ENCODE assay signal across 1 cellular context in the genomic region with DNA sequence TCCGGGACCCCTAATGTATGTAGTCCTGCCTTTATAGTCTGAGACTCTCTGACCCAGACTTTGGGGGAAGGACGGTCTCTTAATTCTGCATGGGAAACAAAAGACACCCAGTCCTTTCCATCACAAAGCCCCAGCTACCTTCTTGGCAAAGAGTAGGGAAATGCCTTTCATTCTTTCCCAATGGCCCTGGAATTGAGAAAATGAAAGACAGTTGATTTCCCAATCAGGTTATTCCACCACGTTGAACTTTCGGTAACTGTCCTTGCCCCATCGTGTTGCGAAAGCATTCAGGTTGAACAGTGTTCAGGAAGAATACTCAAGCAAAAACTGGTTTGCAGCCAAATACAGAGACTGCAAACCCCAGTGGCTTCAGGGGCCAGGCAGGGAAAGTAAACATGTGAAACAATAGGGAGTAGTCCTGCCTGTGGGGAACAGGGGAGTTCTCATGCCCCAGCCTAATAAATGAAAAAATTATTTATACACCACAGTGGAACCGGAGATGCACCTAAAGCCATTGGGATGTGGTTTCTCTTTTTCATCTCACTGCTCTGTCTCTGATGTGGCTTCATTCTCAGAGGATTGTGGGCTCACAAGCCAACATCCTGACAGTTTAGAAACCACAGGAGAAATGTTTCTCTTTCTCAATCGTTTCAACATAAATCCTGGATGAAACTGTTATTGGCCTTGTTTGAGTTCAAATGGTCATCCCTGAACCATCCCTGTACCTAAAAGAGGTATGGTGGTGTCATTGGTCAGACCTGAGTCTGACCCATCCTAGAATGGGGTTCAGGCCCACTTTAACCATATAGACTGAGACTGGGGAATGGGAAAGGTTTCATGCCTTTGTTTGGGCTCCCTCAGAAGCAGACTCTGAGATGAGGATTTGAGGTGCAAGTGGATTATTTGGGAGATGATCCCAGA.
TF ChIP-seq lines count a peak whose summit lies in the region.

No MANE protein-coding gene starts in this region.

TF ChIP-seq in HepG2, 621 proteins besides CTCF, POLR2A, EP300 and RAD21 (continued from another document and continues in another):
- TF ChIP-seq, protein P1, sequence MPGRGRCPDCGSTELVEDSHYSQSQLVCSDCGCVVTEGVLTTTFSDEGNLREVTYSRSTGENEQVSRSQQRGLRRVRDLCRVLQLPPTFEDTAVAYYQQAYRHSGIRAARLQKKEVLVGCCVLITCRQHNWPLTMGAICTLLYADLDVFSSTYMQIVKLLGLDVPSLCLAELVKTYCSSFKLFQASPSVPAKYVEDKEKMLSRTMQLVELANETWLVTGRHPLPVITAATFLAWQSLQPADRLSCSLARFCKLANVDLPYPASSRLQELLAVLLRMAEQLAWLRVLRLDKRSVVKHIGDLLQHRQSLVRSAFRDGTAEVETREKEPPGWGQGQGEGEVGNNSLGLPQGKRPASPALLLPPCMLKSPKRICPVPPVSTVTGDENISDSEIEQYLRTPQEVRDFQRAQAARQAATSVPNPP (CRISPR knock-in tag; IDR thresholded peaks at IDR 0.05): peak; percentile 96
- TF ChIP-seq NFE2L1 (CRISPR knock-in tag; IDR thresholded peaks at IDR 0.05; ENCODE audit: borderline replicate concordance) (no peak), ZNF879 (CRISPR knock-in tag; IDR thresholded peaks at IDR 0.05) (no peak), DNMT1 (CRISPR knock-in tag; IDR thresholded peaks at IDR 0.05) (no peak), HNF4G (IDR thresholded peaks at IDR 0.05; ENCODE audit: borderline replicate concordance, low read depth, low read length) (peak; percentile 94), HNF4G (CRISPR knock-in tag; IDR thresholded peaks at IDR 0.05; ENCODE audit: borderline replicate concordance, low read depth) (peak; percentile 96), HMGA1 (CRISPR knock-in tag; conservative IDR thresholded peaks at IDR 0.05) (no peak), MAFF (IDR thresholded peaks at IDR 0.05; ENCODE audit: low read depth, low read length) (peak; percentile 55; the same call in 1 of the 2 replicates), NFIB (CRISPR knock-in tag; IDR thresholded peaks at IDR 0.05; ENCODE audit: borderline replicate concordance) (no peak; the same call in 1 of the 2 replicates), HDAC1 (CRISPR knock-in tag; IDR thresholded peaks at IDR 0.05) (peak; percentile 99), ZNF737 (CRISPR knock-in tag; IDR thresholded peaks at IDR 0.05; ENCODE audit: borderline replicate concordance) (no peak), TOE1 (CRISPR knock-in tag; IDR thresholded peaks at IDR 0.05) (peak; percentile 97; the same call in 1 of the 2 replicates), ZNF143 (CRISPR knock-in tag; IDR thresholded peaks at IDR 0.05) (peak; percentile 54; the same call in 1 of the 2 replicates), TEAD3 (CRISPR knock-in tag; optimal IDR thresholded peaks at IDR 0.05; ENCODE audit: borderline replicate concordance) (peak; percentile 100), ZNF251 (CRISPR knock-in tag; IDR thresholded peaks at IDR 0.05) (no peak), SP140L (CRISPR knock-in tag; IDR thresholded peaks at IDR 0.05; ENCODE audit: borderline replicate concordance) (peak; percentile 95), DPF2 (CRISPR knock-in tag; IDR thresholded peaks at IDR 0.05; ENCODE audit: borderline replicate concordance, low read depth) (peak; percentile 100), ZMYM3 (CRISPR knock-in tag; IDR thresholded peaks at IDR 0.05) (peak; percentile 98), CHD4 (IDR thresholded peaks at IDR 0.05; ENCODE audit: borderline replicate concordance, low read length) (peak; percentile 81), ZNF296 (CRISPR knock-in tag; conservative IDR thresholded peaks at IDR 0.05) (no peak), MAF1 (CRISPR knock-in tag; IDR thresholded peaks at IDR 0.05; ENCODE audit: borderline replicate concordance) (peak; percentile 84; the same call in 1 of the 2 replicates), PPARG (CRISPR knock-in tag; conservative IDR thresholded peaks at IDR 0.05) (peak; percentile 98)
- TF ChIP-seq, protein P2, sequence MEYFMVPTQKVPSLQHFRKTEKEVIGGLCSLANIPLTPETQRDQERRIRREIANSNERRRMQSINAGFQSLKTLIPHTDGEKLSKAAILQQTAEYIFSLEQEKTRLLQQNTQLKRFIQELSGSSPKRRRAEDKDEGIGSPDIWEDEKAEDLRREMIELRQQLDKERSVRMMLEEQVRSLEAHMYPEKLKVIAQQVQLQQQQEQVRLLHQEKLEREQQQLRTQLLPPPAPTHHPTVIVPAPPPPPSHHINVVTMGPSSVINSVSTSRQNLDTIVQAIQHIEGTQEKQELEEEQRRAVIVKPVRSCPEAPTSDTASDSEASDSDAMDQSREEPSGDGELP (IDR thresholded peaks at IDR 0.05; ENCODE audit: borderline replicate concordance, low read depth): peak; percentile 91; the same call in 1 of the 2 replicates
- TF ChIP-seq, protein P3, sequence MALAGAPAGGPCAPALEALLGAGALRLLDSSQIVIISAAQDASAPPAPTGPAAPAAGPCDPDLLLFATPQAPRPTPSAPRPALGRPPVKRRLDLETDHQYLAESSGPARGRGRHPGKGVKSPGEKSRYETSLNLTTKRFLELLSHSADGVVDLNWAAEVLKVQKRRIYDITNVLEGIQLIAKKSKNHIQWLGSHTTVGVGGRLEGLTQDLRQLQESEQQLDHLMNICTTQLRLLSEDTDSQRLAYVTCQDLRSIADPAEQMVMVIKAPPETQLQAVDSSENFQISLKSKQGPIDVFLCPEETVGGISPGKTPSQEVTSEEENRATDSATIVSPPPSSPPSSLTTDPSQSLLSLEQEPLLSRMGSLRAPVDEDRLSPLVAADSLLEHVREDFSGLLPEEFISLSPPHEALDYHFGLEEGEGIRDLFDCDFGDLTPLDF (CRISPR knock-in tag; IDR thresholded peaks at IDR 0.05): peak; percentile 68
- TF ChIP-seq, protein P4, sequence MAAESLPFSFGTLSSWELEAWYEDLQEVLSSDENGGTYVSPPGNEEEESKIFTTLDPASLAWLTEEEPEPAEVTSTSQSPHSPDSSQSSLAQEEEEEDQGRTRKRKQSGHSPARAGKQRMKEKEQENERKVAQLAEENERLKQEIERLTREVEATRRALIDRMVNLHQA (CRISPR knock-in tag; IDR thresholded peaks at IDR 0.05): peak; percentile 83; the same call in 1 of the 2 replicates
- TF ChIP-seq, protein P5, sequence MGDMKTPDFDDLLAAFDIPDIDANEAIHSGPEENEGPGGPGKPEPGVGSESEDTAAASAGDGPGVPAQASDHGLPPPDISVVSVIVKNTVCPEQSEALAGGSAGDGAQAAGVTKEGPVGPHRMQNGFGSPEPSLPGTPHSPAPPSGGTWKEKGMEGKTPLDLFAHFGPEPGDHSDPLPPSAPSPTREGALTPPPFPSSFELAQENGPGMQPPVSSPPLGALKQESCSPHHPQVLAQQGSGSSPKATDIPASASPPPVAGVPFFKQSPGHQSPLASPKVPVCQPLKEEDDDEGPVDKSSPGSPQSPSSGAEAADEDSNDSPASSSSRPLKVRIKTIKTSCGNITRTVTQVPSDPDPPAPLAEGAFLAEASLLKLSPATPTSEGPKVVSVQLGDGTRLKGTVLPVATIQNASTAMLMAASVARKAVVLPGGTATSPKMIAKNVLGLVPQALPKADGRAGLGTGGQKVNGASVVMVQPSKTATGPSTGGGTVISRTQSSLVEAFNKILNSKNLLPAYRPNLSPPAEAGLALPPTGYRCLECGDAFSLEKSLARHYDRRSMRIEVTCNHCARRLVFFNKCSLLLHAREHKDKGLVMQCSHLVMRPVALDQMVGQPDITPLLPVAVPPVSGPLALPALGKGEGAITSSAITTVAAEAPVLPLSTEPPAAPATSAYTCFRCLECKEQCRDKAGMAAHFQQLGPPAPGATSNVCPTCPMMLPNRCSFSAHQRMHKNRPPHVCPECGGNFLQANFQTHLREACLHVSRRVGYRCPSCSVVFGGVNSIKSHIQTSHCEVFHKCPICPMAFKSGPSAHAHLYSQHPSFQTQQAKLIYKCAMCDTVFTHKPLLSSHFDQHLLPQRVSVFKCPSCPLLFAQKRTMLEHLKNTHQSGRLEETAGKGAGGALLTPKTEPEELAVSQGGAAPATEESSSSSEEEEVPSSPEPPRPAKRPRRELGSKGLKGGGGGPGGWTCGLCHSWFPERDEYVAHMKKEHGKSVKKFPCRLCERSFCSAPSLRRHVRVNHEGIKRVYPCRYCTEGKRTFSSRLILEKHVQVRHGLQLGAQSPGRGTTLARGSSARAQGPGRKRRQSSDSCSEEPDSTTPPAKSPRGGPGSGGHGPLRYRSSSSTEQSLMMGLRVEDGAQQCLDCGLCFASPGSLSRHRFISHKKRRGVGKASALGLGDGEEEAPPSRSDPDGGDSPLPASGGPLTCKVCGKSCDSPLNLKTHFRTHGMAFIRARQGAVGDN (CRISPR knock-in tag; IDR thresholded peaks at IDR 0.05): no peak
- TF ChIP-seq, protein P6, sequence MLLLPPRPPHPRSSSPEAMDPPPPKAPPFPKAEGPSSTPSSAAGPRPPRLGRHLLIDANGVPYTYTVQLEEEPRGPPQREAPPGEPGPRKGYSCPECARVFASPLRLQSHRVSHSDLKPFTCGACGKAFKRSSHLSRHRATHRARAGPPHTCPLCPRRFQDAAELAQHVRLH (CRISPR knock-in tag; IDR thresholded peaks at IDR 0.05; ENCODE audit: borderline replicate concordance, low read depth): peak; percentile 98; the same call in 1 of the 2 replicates
- TF ChIP-seq, protein P7, sequence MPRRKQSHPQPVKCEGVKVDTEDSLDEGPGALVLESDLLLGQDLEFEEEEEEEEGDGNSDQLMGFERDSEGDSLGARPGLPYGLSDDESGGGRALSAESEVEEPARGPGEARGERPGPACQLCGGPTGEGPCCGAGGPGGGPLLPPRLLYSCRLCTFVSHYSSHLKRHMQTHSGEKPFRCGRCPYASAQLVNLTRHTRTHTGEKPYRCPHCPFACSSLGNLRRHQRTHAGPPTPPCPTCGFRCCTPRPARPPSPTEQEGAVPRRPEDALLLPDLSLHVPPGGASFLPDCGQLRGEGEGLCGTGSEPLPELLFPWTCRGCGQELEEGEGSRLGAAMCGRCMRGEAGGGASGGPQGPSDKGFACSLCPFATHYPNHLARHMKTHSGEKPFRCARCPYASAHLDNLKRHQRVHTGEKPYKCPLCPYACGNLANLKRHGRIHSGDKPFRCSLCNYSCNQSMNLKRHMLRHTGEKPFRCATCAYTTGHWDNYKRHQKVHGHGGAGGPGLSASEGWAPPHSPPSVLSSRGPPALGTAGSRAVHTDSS (CRISPR knock-in tag; conservative IDR thresholded peaks at IDR 0.05): peak; percentile 93; the same call in 1 of the 2 replicates
- TF ChIP-seq, protein P8, sequence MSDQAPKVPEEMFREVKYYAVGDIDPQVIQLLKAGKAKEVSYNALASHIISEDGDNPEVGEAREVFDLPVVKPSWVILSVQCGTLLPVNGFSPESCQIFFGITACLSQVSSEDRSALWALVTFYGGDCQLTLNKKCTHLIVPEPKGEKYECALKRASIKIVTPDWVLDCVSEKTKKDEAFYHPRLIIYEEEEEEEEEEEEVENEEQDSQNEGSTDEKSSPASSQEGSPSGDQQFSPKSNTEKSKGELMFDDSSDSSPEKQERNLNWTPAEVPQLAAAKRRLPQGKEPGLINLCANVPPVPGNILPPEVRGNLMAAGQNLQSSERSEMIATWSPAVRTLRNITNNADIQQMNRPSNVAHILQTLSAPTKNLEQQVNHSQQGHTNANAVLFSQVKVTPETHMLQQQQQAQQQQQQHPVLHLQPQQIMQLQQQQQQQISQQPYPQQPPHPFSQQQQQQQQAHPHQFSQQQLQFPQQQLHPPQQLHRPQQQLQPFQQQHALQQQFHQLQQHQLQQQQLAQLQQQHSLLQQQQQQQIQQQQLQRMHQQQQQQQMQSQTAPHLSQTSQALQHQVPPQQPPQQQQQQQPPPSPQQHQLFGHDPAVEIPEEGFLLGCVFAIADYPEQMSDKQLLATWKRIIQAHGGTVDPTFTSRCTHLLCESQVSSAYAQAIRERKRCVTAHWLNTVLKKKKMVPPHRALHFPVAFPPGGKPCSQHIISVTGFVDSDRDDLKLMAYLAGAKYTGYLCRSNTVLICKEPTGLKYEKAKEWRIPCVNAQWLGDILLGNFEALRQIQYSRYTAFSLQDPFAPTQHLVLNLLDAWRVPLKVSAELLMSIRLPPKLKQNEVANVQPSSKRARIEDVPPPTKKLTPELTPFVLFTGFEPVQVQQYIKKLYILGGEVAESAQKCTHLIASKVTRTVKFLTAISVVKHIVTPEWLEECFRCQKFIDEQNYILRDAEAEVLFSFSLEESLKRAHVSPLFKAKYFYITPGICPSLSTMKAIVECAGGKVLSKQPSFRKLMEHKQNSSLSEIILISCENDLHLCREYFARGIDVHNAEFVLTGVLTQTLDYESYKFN (CRISPR knock-in tag; conservative IDR thresholded peaks at IDR 0.05): peak; percentile 100
- TF ChIP-seq, protein P9, sequence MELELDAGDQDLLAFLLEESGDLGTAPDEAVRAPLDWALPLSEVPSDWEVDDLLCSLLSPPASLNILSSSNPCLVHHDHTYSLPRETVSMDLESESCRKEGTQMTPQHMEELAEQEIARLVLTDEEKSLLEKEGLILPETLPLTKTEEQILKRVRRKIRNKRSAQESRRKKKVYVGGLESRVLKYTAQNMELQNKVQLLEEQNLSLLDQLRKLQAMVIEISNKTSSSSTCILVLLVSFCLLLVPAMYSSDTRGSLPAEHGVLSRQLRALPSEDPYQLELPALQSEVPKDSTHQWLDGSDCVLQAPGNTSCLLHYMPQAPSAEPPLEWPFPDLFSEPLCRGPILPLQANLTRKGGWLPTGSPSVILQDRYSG (CRISPR knock-in tag; IDR thresholded peaks at IDR 0.05): no peak; the same call in 1 of the 2 replicates
- TF ChIP-seq, protein P10, sequence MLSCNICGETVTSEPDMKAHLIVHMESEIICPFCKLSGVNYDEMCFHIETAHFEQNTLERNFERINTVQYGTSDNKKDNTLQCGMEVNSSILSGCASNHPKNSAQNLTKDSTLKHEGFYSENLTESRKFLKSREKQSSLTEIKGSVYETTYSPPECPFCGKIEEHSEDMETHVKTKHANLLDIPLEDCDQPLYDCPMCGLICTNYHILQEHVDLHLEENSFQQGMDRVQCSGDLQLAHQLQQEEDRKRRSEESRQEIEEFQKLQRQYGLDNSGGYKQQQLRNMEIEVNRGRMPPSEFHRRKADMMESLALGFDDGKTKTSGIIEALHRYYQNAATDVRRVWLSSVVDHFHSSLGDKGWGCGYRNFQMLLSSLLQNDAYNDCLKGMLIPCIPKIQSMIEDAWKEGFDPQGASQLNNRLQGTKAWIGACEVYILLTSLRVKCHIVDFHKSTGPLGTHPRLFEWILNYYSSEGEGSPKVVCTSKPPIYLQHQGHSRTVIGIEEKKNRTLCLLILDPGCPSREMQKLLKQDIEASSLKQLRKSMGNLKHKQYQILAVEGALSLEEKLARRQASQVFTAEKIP (CRISPR knock-in tag; IDR thresholded peaks at IDR 0.05; ENCODE audit: borderline replicate concordance): no peak
- TF ChIP-seq, protein P11, sequence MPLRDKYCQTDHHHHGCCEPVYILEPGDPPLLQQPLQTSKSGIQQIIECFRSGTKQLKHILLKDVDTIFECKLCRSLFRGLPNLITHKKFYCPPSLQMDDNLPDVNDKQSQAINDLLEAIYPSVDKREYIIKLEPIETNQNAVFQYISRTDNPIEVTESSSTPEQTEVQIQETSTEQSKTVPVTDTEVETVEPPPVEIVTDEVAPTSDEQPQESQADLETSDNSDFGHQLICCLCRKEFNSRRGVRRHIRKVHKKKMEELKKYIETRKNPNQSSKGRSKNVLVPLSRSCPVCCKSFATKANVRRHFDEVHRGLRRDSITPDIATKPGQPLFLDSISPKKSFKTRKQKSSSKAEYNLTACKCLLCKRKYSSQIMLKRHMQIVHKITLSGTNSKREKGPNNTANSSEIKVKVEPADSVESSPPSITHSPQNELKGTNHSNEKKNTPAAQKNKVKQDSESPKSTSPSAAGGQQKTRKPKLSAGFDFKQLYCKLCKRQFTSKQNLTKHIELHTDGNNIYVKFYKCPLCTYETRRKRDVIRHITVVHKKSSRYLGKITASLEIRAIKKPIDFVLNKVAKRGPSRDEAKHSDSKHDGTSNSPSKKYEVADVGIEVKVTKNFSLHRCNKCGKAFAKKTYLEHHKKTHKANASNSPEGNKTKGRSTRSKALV (CRISPR knock-in tag; IDR thresholded peaks at IDR 0.05): peak; percentile 96
